Comparison of ENCODE assay signal across 24 cellular contexts in genomic region chr20:5159928-5160327, GRCh38.
"Had no signal": no experiment of that assay in that cellular context is flagged by ENCODE, and none has a peak within 500 bp of the region (broad histone marks: within the 10 kb centered on the region; RNA-seq: fewer than 3 reads in every experiment).

No MANE protein-coding gene starts in this region.

- ATAC-seq: activated CD4-positive, CD25-positive, alpha-beta regulatory T cell treated with anti-CD3 and anti-CD28 coated beads, Interleukin-2, amount 50 U/mL, for 24 hours; left lung; mucosa of descending colon; naive thymus-derived CD4-positive, alpha-beta T cell; sciatic nerve; stimulated activated effector memory CD8-positive, alpha-beta T cell treated with anti-CD3 and anti-CD28 coated beads, Interleukin-12 subunit alpha, Interleukin-12 subunit beta, amount 100 ng/mL, for 72 hours; upper lobe of right lung had no signal

- H3K27me3 Mint-ChIP-seq: naive thymus-derived CD4-positive, alpha-beta T cell had no signal

- DNase-seq: activated CD4-positive, alpha-beta T cell treated with anti-CD3 and anti-CD28 coated beads, Interleukin-2, amount 50 U/mL, for 1 hour; activated CD8-positive, alpha-beta memory T cell treated with anti-CD3 and anti-CD28 coated beads, Interleukin-2, amount 50 U/mL, for 4 hours; activated effector memory CD4-positive, alpha-beta T cell treated with anti-CD3 and anti-CD28 coated beads, Interleukin-2, amount 50 U/mL, for 16 hours; activated naive CD4-positive, alpha-beta T cell treated with anti-CD3 and anti-CD28 coated beads, Interleukin-2, amount 50 U/mL, for 16 hours; activated T-cell treated with anti-CD3 and anti-CD28 coated beads, Interleukin-2, amount 50 U/mL, for 48 hours; endodermal cell; foreskin fibroblast; hippocampal formation; left lung; mammary epithelial cell; mucosa of descending colon; naive thymus-derived CD4-positive, alpha-beta T cell; ovary; stimulated activated CD4-positive, alpha-beta T cell treated with anti-CD3 and anti-CD28 coated beads, Interleukin-4, amount 100 ng/mL, for 24 hours; stomach; testis; upper lobe of right lung had no signal

- H3K36me3 ChIP-seq: adrenal gland, cardiac muscle cell, left lung, ovary, stomach, upper lobe of right lung had no signal

- H3K4me3 Mint-ChIP-seq: endodermal cell; naive thymus-derived CD4-positive, alpha-beta T cell; stimulated activated effector memory CD8-positive, alpha-beta T cell treated with anti-CD3 and anti-CD28 coated beads, Interleukin-12 subunit alpha, Interleukin-12 subunit beta, amount 100 ng/mL, for 72 hours; T-helper 1 cell treated with Interleukin-12 subunit alpha and Interleukin-12 subunit beta and Interleukin-4 antibody, amounts not matched to agents 30 μg/mL and 1 μg/mL, for 36 hours had no signal

- H3K27ac Mint-ChIP-seq: endodermal cell; T-helper 1 cell treated with Interleukin-12 subunit alpha and Interleukin-12 subunit beta and Interleukin-4 antibody, amounts not matched to agents 30 μg/mL and 1 μg/mL, for 36 hours had no signal

- H3K9me3 Mint-ChIP-seq: endodermal cell; stimulated activated effector memory CD8-positive, alpha-beta T cell treated with anti-CD3 and anti-CD28 coated beads, Interleukin-12 subunit alpha, Interleukin-12 subunit beta, amount 100 ng/mL, for 72 hours; T-helper 1 cell treated with Interleukin-12 subunit alpha and Interleukin-12 subunit beta and Interleukin-4 antibody, amounts not matched to agents 30 μg/mL and 1 μg/mL, for 36 hours had no signal

- H3K4me3 ChIP-seq: adrenal gland, cardiac muscle cell, left lung, mucosa of descending colon, ovary, stomach, testis, upper lobe of right lung had no signal

- H3K27me3 ChIP-seq: adrenal gland, cardiac muscle cell, left lung, ovary, stomach, testis, upper lobe of right lung had no signal

- H3K27ac ChIP-seq: adrenal gland, cardiac muscle cell, epithelial cell of prostate, ovary, stomach, testis, upper lobe of right lung had no signal

- H3K9me3 ChIP-seq: adrenal gland, left lung, mucosa of descending colon, ovary, stomach, testis, upper lobe of right lung had no signal
